In the genomic region with DNA sequence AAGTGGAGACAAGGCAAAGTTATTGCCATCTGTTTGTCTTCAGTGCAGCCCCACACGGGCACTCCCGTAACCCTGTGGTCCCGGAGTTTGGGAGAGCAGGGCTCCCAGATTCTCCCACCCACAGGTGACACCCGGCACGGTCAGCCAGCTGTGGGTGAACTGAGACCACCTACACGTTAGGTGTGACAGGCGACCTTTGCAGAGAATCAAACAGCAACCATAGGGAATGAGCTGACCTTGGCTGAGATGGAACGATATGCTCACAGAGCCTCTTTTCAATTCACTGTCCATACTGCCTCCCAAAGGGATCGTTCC, we compare ENCODE assay signal across 27 cellular contexts.
DNase-seq lines count a peak whose midpoint lies in the region; ATAC-seq, FAIRE-seq and TF ChIP-seq lines count a peak whose summit lies in the region.
"Had no signal": no experiment of that assay in that cellular context is flagged by ENCODE, and none has a peak within 500 bp of the region (broad histone marks: within the 10 kb centered on the region; RNA-seq: fewer than 3 reads in every experiment).

No MANE protein-coding gene starts in this region.

- FAIRE-seq in K562 (lab: Jason Lieb, UNC): no peak

- no peak for TF ChIP-seq RAD21 in SK-N-SH (IDR thresholded peaks at IDR 0.05; ENCODE audit: low read length)
- no peak for TF ChIP-seq RAD21 in K562 (CRISPR knock-in tag; conservative IDR thresholded peaks at IDR 0.05 in 1 of 2, IDR thresholded peaks at IDR 0.05 in 1 of 2)

- CTCF ChIA-PET in SK-N-SH (lab: Yijun Ruan, JAX): interaction anchor here (1.0 to 3.4 kb wide), 9 partner anchors 15 to 185 kb away, joined by 3 to 21 read pairs (median 4); a partner anchor contains a TSS
- CTCF ChIA-PET in K562 (lab: Yijun Ruan, JAX; ENCODE audit: low intra/inter-chr PET ratio): no interaction called here
- CTCF ChIA-PET in HEK293T (lab: Yijun Ruan, JAX): no interaction called here
- CTCF ChIA-PET in activated CD4-positive, alpha-beta memory T cell treated with anti-CD3 and anti-CD28 coated beads for 36 hours (lab: Charles Lee): no interaction called here

- peak overlapping the region; percentile 87 for H3K27ac Mint-ChIP-seq in mesothelial cell of epicardium
- no peak overlapping the region for H3K27ac Mint-ChIP-seq in type B pancreatic cell
- H3K27ac Mint-ChIP-seq in activated CD4-positive, alpha-beta memory T cell treated with anti-CD3 and anti-CD28 coated beads for 36 hours: no peak overlapping the region
- H3K27ac Mint-ChIP-seq: activated CD8-positive, alpha-beta T cell treated with anti-CD3 and anti-CD28 coated beads, Interleukin-2, amount 10 ng/mL, durations not matched to agents 7 days and 5 days; GM23338; neural progenitor cell had no signal

- POLR2A ChIA-PET in SK-N-SH (lab: Yijun Ruan, JAX) (interaction anchor here (0.9 to 1.2 kb wide), 2 partner anchors 85 to 88 kb away, joined by 3 read pairs; no protein-coding TSS in a partner anchor), K562 (lab: Yijun Ruan, JAX) (interaction anchor here (0.9 kb wide), 1 partner anchor 185 kb away, joined by 3 read pairs; no protein-coding TSS in a partner anchor), HEK293T (lab: Yijun Ruan, JAX) (interaction anchor here (1.5 kb wide), 1 partner anchor 89 kb away, joined by 3 read pairs; no protein-coding TSS in a partner anchor)
- POLR2A ChIA-PET in activated CD4-positive, alpha-beta memory T cell treated with anti-CD3 and anti-CD28 coated beads for 36 hours (lab: Charles Lee): no interaction called here

- H3K4me3 ChIP-seq in SK-N-SH (ENCODE audit: low read depth in 2 of 2, low read length in 1 of 2): peak overlapping the region in 1 of 2 experiments; percentile 5; a peak in 1 of 4 replicates
- no peak overlapping the region for H3K4me3 ChIP-seq in K562
- H3K4me3 ChIP-seq: body of pancreas, GM23338, left ventricle myocardium inferior, neural progenitor cell, prostate gland, stomach, tibial nerve had no signal

- H3K9ac ChIP-seq in SK-N-SH (no peak overlapping the region), K562 (ENCODE audit: insufficient read depth in 1 of 2, low read depth in 2 of 2, low read length in 2 of 2) (no peak overlapping the region)
- H3K9ac ChIP-seq: neural progenitor cell had no signal

- H4K20me1 ChIP-seq in SK-N-SH (ENCODE audit: insufficient read depth): no peaks in the 10 kb centered on the region
- no peaks in the 10 kb centered on the region; the same call in 1 of the 2 replicates for H4K20me1 ChIP-seq in K562 (replicated peaks; ENCODE audit: control insufficient read depth, insufficient read depth, low read length)

- no peak for TF ChIP-seq CTCF in SK-N-SH (IDR thresholded peaks at IDR 0.05)
- TF ChIP-seq CTCF in K562 (IDR thresholded peaks at IDR 0.05 in 2 of 3, conservative IDR thresholded peaks at IDR 0.05 in 1 of 3; ENCODE audit: insufficient read depth in 2 of 3, low read depth in 1 of 3, low read length in 3 of 3): no peak
- TF ChIP-seq CTCF in mesothelial cell of epicardium (IDR thresholded peaks at IDR 0.05; ENCODE audit: unreplicated experiment): no peak
- no peak for TF ChIP-seq CTCF in type B pancreatic cell (conservative IDR thresholded peaks at IDR 0.05)

- H3K9me3 Mint-ChIP-seq in mesothelial cell of epicardium (no peaks in the 10 kb centered on the region), type B pancreatic cell (no peaks in the 10 kb centered on the region)
- H3K9me3 Mint-ChIP-seq in activated CD4-positive, alpha-beta memory T cell treated with anti-CD3 and anti-CD28 coated beads for 36 hours: no peaks in the 10 kb centered on the region
- H3K9me3 Mint-ChIP-seq: GM23338, neural progenitor cell had no signal

- TF ChIP-seq POLR2A in K562 (conservative IDR thresholded peaks at IDR 0.05): no peak

- no peak for TF ChIP-seq EP300 in SK-N-SH (IDR thresholded peaks at IDR 0.05; ENCODE audit: borderline replicate concordance in 1 of 2, low read depth in 1 of 2, low read length in 1 of 2)
- TF ChIP-seq EP300 in K562 (IDR thresholded peaks at IDR 0.05; ENCODE audit: low read length): no peak

- H2AFZ ChIP-seq in SK-N-SH (ENCODE audit: low read depth) (no peak overlapping the region), K562 (ENCODE audit: low read depth, low read length) (no peak overlapping the region)
- H2AFZ ChIP-seq: GM23338, neural progenitor cell had no signal

- no TSS peak for BruUV-seq in K562 (replicated peaks; lab: Mats Ljungman, UMichigan)

- H3K79me2 ChIP-seq in SK-N-SH (ENCODE audit: insufficient read depth): no peaks in the 10 kb centered on the region
- no peaks in the 10 kb centered on the region for H3K79me2 ChIP-seq in K562 (ENCODE audit: control insufficient read depth, insufficient read depth, low read length)

- H3K36me3 Mint-ChIP-seq in mesothelial cell of epicardium (peaks cover 23% of the 10 kb centered on the region), type B pancreatic cell (peaks cover 29% of the 10 kb centered on the region)
- H3K36me3 Mint-ChIP-seq in activated CD4-positive, alpha-beta memory T cell treated with anti-CD3 and anti-CD28 coated beads for 36 hours: no peaks in the 10 kb centered on the region

- in situ Hi-C loops in K562 (cut with MboI): no loop called here

- H3K4me1 ChIP-seq in SK-N-SH (ENCODE audit: control insufficient read depth in 1 of 2, insufficient read depth in 2 of 2, low read depth in 1 of 2, low read length in 1 of 2): peaks cover 26 to 49% of the 10 kb centered on the region in 2 experiments
- H3K4me1 ChIP-seq in K562 (replicated peaks in 1 of 2; ENCODE audit: control insufficient read depth in 2 of 2, insufficient read depth in 2 of 2, low read length in 2 of 2): no peaks in the 10 kb centered on the region
- H3K4me1 ChIP-seq: foreskin keratinocyte, prostate gland had no signal

- H3K36me3 ChIP-seq in SK-N-SH (replicated peaks in 1 of 2; ENCODE audit: control insufficient read depth in 1 of 2, insufficient read depth in 2 of 2, low read length in 1 of 2) (peaks cover 15 to 26% of the 10 kb centered on the region in 2 experiments), K562 (ENCODE audit: control insufficient read depth, insufficient read depth, low read length) (no peaks in the 10 kb centered on the region)
- H3K36me3 ChIP-seq: left ventricle myocardium inferior, prostate gland had no signal

- H3K9me3 ChIP-seq in SK-N-SH: no peaks in the 10 kb centered on the region
- no peaks in the 10 kb centered on the region for H3K9me3 ChIP-seq in K562 (replicated peaks; ENCODE audit: control insufficient read depth, insufficient read depth, low read depth, low read length)
- H3K9me3 ChIP-seq: body of pancreas, left ventricle myocardium inferior, prostate gland, stomach, tibial nerve had no signal

- DNase-seq in SK-N-SH (no peak), K562 (ENCODE audit: extremely low read depth in 1 of 4, low spot score in 3 of 4) (no peak), mesothelial cell of epicardium (ENCODE audit: low spot score in 2 of 2, unreplicated experiment in 2 of 2) (no peak), type B pancreatic cell (ENCODE audit: extremely low spot score, unreplicated experiment) (no peak), HEK293T (ENCODE audit: extremely low spot score) (no peak)
- DNase-seq in activated CD4-positive, alpha-beta memory T cell treated with anti-CD3 and anti-CD28 coated beads for 36 hours: no peak
- no peak for DNase-seq in activated CD4-positive, CD25-positive, alpha-beta regulatory T cell treated with anti-CD3 and anti-CD28 coated beads, Interleukin-2, amount 50 U/mL, for 72 hours
- DNase-seq: 8988T; activated CD8-positive, alpha-beta T cell treated with anti-CD3 and anti-CD28 coated beads, Interleukin-2, amount 10 ng/mL, durations not matched to agents 7 days and 5 days; activated effector memory CD4-positive, alpha-beta T cell treated with anti-CD3 and anti-CD28 coated beads, Interleukin-2, amount 50 U/mL, for 16 hours; activated T-cell treated with anti-CD3 and anti-CD28 coated beads for 4 hours; DMS79 treated with DMSO at 0.1 percent for 48 hours; effector CD4-positive, alpha-beta T cell; foreskin keratinocyte; hypothalamus; MM.1S; NCI-H1417 treated with DMSO at 0.1 percent for 48 hours; NCI-H2081 treated with DMSO at 0.1 percent for 48 hours; stomach; T-helper 1 cell had no signal

- 81% methylated on average over 9 of the region's 9 CpGs for WGBS in SK-N-SH (ENCODE audit: low lambda C conversion rate)
- under 1% methylated on average over 9 of the region's 9 CpGs for WGBS in K562 (ENCODE audit: insufficient coverage, low coverage, missing lambda C conversion rate)

- intact Hi-C loops in K562 (cut with micrococcal nuclease): no loop called here
- intact Hi-C loops in activated CD4-positive, alpha-beta memory T cell treated with anti-CD3 and anti-CD28 coated beads for 36 hours (cut with micrococcal nuclease): no loop called here

- H3K27me3 Mint-ChIP-seq in mesothelial cell of epicardium (ENCODE audit: low read depth): no peaks in the 10 kb centered on the region
- no peaks in the 10 kb centered on the region for H3K27me3 Mint-ChIP-seq in type B pancreatic cell
- H3K27me3 Mint-ChIP-seq in activated CD4-positive, alpha-beta memory T cell treated with anti-CD3 and anti-CD28 coated beads for 36 hours: peaks cover 8% of the 10 kb centered on the region

- peaks cover 8% of the 10 kb centered on the region for H3F3A ChIP-seq in SK-N-SH (replicated peaks; ENCODE audit: insufficient read depth)

- peaks cover 47% of the 10 kb centered on the region for H3K4me1 Mint-ChIP-seq in mesothelial cell of epicardium
- H3K4me1 Mint-ChIP-seq in type B pancreatic cell (ENCODE audit: unreplicated experiment): peaks cover 49% of the 10 kb centered on the region
- H3K4me1 Mint-ChIP-seq in activated CD4-positive, alpha-beta memory T cell treated with anti-CD3 and anti-CD28 coated beads for 36 hours (ENCODE audit: low read depth): peaks cover 4% of the 10 kb centered on the region

- H3K27me3 ChIP-seq in SK-N-SH (ENCODE audit: insufficient read depth) (no peaks in the 10 kb centered on the region), K562 (ENCODE audit: control insufficient read depth in 2 of 2, insufficient read depth in 2 of 2, low read length in 2 of 2) (peaks cover 55 to 64% of the 10 kb centered on the region in 2 experiments)
- H3K27me3 ChIP-seq: body of pancreas, foreskin keratinocyte, neural progenitor cell, stomach, tibial nerve had no signal

- H3K27ac ChIP-seq in SK-N-SH (ENCODE audit: low read depth in 2 of 2, low read length in 1 of 2): peak overlapping the region; percentile 75 to 95; a peak in 3 of 4 replicates
- H3K27ac ChIP-seq in K562 (ENCODE audit: extremely low read depth, low read depth, low read length): no peak overlapping the region
- H3K27ac ChIP-seq: foreskin keratinocyte, left ventricle myocardium inferior, prostate gland, stomach had no signal

- H3K4me2 ChIP-seq in SK-N-SH (peak overlapping the region; percentile 73), K562 (ENCODE audit: insufficient read depth, low read length) (no peak overlapping the region)
- H3K4me2 ChIP-seq: GM23338, neural progenitor cell had no signal

- H3K4me3 Mint-ChIP-seq in mesothelial cell of epicardium: no peak overlapping the region
- H3K4me3 Mint-ChIP-seq in type B pancreatic cell: peak overlapping the region; percentile 62
- H3K4me3 Mint-ChIP-seq in activated CD4-positive, alpha-beta memory T cell treated with anti-CD3 and anti-CD28 coated beads for 36 hours: no peak overlapping the region
- H3K4me3 Mint-ChIP-seq: activated CD8-positive, alpha-beta T cell treated with anti-CD3 and anti-CD28 coated beads, Interleukin-2, amount 10 ng/mL, durations not matched to agents 7 days and 5 days; GM23338; neural progenitor cell had no signal

- H3K9me1 ChIP-seq in K562 (ENCODE audit: control insufficient read depth, insufficient read depth, low read length): no peaks in the 10 kb centered on the region

- ATAC-seq in SK-N-SH treated with all-trans-retinoic acid at 6 μM for 48 hours: no peak; the same call in 2 of the 3 replicates
- no peak for ATAC-seq in K562
- ATAC-seq: activated CD8-positive, alpha-beta T cell treated with anti-CD3 and anti-CD28 coated beads, Interleukin-2, amount 10 ng/mL, durations not matched to agents 7 days and 5 days; GM23338 had no signal

- no peaks in the 10 kb centered on the region for H3K9me2 ChIP-seq in SK-N-SH
